24 cellular contexts compared by ENCODE assay signal in genomic region chr6:148351277-148351676, GRCh38.
"Had no signal": no experiment of that assay in that cellular context is flagged by ENCODE, and none has a peak within 500 bp of the region (broad histone marks: within the 10 kb centered on the region; RNA-seq: fewer than 3 reads in every experiment).

No MANE protein-coding gene starts in this region.

- H3K4me1 ChIP-seq: colonic mucosa, gastrocnemius medialis had no signal

- FAIRE-seq: bronchial epithelial cell, islet of Langerhans, small intestine had no signal

- H3K4me3 Mint-ChIP-seq: activated CD4-positive, alpha-beta memory T cell treated with anti-CD3 and anti-CD28 coated beads, Interleukin-2, amount 10 ng/mL, durations not matched to agents 7 days and 5 days; activated CD4-positive, alpha-beta T cell treated with anti-CD3 and anti-CD28 coated beads, Interleukin-2, amount 10 ng/mL, durations not matched to agents 24 days and 14 days; activated naive CD4-positive, alpha-beta T cell treated with anti-CD3 and anti-CD28 coated beads, Interleukin-2, amount 10 ng/mL, durations not matched to agents 7 days and 5 days; naive B cell; neural crest cell; stimulated activated effector memory CD8-positive, alpha-beta T cell treated with anti-CD3 and anti-CD28 coated beads, Interleukin-12 subunit alpha, Interleukin-12 subunit beta, amount 100 ng/mL, for 72 hours; stimulated activated naive CD8-positive, alpha-beta T cell treated with anti-CD3 and anti-CD28 coated beads, Interleukin-15, amount 100 ng/mL, for 72 hours; T-helper 17 cell had no signal

- H3K4me3 ChIP-seq: colonic mucosa, dorsolateral prefrontal cortex, esophagus squamous epithelium, gastrocnemius medialis, heart left ventricle had no signal

- H3K4me1 Mint-ChIP-seq: activated CD4-positive, alpha-beta memory T cell treated with anti-CD3 and anti-CD28 coated beads, Interleukin-2, amount 10 ng/mL, durations not matched to agents 7 days and 5 days; activated CD4-positive, alpha-beta T cell treated with anti-CD3 and anti-CD28 coated beads, Interleukin-2, amount 10 ng/mL, durations not matched to agents 24 days and 14 days; activated naive CD4-positive, alpha-beta T cell treated with anti-CD3 and anti-CD28 coated beads, Interleukin-2, amount 10 ng/mL, durations not matched to agents 7 days and 5 days; naive B cell; stimulated activated effector memory CD8-positive, alpha-beta T cell treated with anti-CD3 and anti-CD28 coated beads, Interleukin-12 subunit alpha, Interleukin-12 subunit beta, amount 100 ng/mL, for 72 hours; stimulated activated naive CD8-positive, alpha-beta T cell treated with anti-CD3 and anti-CD28 coated beads, Interleukin-15, amount 100 ng/mL, for 72 hours; T-helper 17 cell had no signal

- H3K9me3 ChIP-seq: colonic mucosa, esophagus squamous epithelium, gastrocnemius medialis, heart left ventricle had no signal

- ATAC-seq: activated CD4-positive, CD25-positive, alpha-beta regulatory T cell treated with anti-CD3 and anti-CD28 coated beads, Interleukin-2, amount 50 U/mL, for 24 hours; gastrocnemius medialis; sciatic nerve; stimulated activated effector memory CD8-positive, alpha-beta T cell treated with anti-CD3 and anti-CD28 coated beads, Interleukin-12 subunit alpha, Interleukin-12 subunit beta, amount 100 ng/mL, for 72 hours; stimulated activated naive CD8-positive, alpha-beta T cell treated with anti-CD3 and anti-CD28 coated beads, Interleukin-15, amount 100 ng/mL, for 72 hours; T-helper 17 cell had no signal

- H3K27me3 ChIP-seq: colonic mucosa, dorsolateral prefrontal cortex, esophagus squamous epithelium, gastrocnemius medialis, heart left ventricle had no signal

- H3K9me3 Mint-ChIP-seq: activated CD4-positive, alpha-beta memory T cell treated with anti-CD3 and anti-CD28 coated beads, Interleukin-2, amount 10 ng/mL, durations not matched to agents 7 days and 5 days; activated CD4-positive, alpha-beta T cell treated with anti-CD3 and anti-CD28 coated beads, Interleukin-2, amount 10 ng/mL, durations not matched to agents 24 days and 14 days; activated naive CD4-positive, alpha-beta T cell treated with anti-CD3 and anti-CD28 coated beads, Interleukin-2, amount 10 ng/mL, durations not matched to agents 7 days and 5 days; neural crest cell; stimulated activated effector memory CD8-positive, alpha-beta T cell treated with anti-CD3 and anti-CD28 coated beads, Interleukin-12 subunit alpha, Interleukin-12 subunit beta, amount 100 ng/mL, for 72 hours; stimulated activated naive CD8-positive, alpha-beta T cell treated with anti-CD3 and anti-CD28 coated beads, Interleukin-15, amount 100 ng/mL, for 72 hours had no signal

- H3K27ac Mint-ChIP-seq: activated CD4-positive, alpha-beta memory T cell treated with anti-CD3 and anti-CD28 coated beads, Interleukin-2, amount 10 ng/mL, durations not matched to agents 7 days and 5 days; activated CD4-positive, alpha-beta T cell treated with anti-CD3 and anti-CD28 coated beads, Interleukin-2, amount 10 ng/mL, durations not matched to agents 24 days and 14 days; activated naive CD4-positive, alpha-beta T cell treated with anti-CD3 and anti-CD28 coated beads, Interleukin-2, amount 10 ng/mL, durations not matched to agents 7 days and 5 days; naive B cell; stimulated activated effector memory CD8-positive, alpha-beta T cell treated with anti-CD3 and anti-CD28 coated beads, Interleukin-12 subunit alpha, Interleukin-12 subunit beta, amount 100 ng/mL, for 72 hours; stimulated activated naive CD8-positive, alpha-beta T cell treated with anti-CD3 and anti-CD28 coated beads, Interleukin-15, amount 100 ng/mL, for 72 hours; T-helper 17 cell had no signal

- DNase-seq: activated CD4-positive, alpha-beta memory T cell treated with anti-CD3 and anti-CD28 coated beads, Interleukin-2, amount 10 ng/mL, durations not matched to agents 7 days and 5 days; activated CD4-positive, alpha-beta T cell treated with anti-CD3 and anti-CD28 coated beads, Interleukin-2, amount 10 ng/mL, durations not matched to agents 24 days and 14 days; activated effector memory CD4-positive, alpha-beta T cell treated with anti-CD3 and anti-CD28 coated beads, Interleukin-2, amount 50 U/mL, for 16 hours; activated naive CD4-positive, alpha-beta T cell treated with anti-CD3 and anti-CD28 coated beads, Interleukin-2, amount 10 ng/mL, durations not matched to agents 7 days and 5 days; amygdala; colonic mucosa; dorsolateral prefrontal cortex; esophagus squamous epithelium; gastrocnemius medialis; heart left ventricle; naive B cell; occipital lobe; posterior cingulate gyrus; small intestine; stimulated activated CD4-positive, alpha-beta T cell treated with anti-CD3 and anti-CD28 coated beads, Interleukin-2, amount 100 ng/mL, for 24 hours; stimulated activated naive CD8-positive, alpha-beta T cell treated with anti-CD3 and anti-CD28 coated beads, Interleukin-15, amount 100 ng/mL, for 72 hours; T-helper 17 cell; trophoblast cell had no signal

- H3K36me3 ChIP-seq: colonic mucosa, gastrocnemius medialis had no signal

- H3K27ac ChIP-seq: colonic mucosa, gastrocnemius medialis had no signal

- H3K36me3 Mint-ChIP-seq: activated naive CD4-positive, alpha-beta T cell treated with anti-CD3 and anti-CD28 coated beads, Interleukin-2, amount 10 ng/mL, durations not matched to agents 7 days and 5 days; naive B cell; stimulated activated effector memory CD8-positive, alpha-beta T cell treated with anti-CD3 and anti-CD28 coated beads, Interleukin-12 subunit alpha, Interleukin-12 subunit beta, amount 100 ng/mL, for 72 hours had no signal
